In genomic region chr11:6233984-6234313, GRCh38 we compare ENCODE assay signal across 8 cellular contexts. TPM values are rescaled to one million over a fixed set of nuclear protein-coding genes. Genes with fewer than 3 reads are reported as not detected.
DNase-seq lines count a peak whose midpoint lies in the region; ATAC-seq, FAIRE-seq and TF ChIP-seq lines count a peak whose summit lies in the region.

No MANE protein-coding gene starts in this region.

- peaks cover 9% of the 10 kb centered on the region for H3K23me2 ChIP-seq in H1 (ENCODE audit: low read depth, low read length)

- H3K4ac ChIP-seq in H1 (replicated peaks; ENCODE audit: insufficient read length, low read depth, low read length) (no peak overlapping the region), neuronal stem cell (ENCODE audit: low read length) (no peak overlapping the region)

- H2AK5ac ChIP-seq in H1 (ENCODE audit: low read depth, low read length) (no peak overlapping the region), neuronal stem cell (ENCODE audit: low read depth, low read length) (peak overlapping the region; percentile 5)

- no peak for TF ChIP-seq CTCF in H1 (IDR thresholded peaks at IDR 0.05; ENCODE audit: control extremely low read depth in 1 of 3, insufficient read depth in 1 of 3, low read depth in 1 of 3, low read length in 3 of 3)

- no peak for TF ChIP-seq RAD21 in H1 (IDR thresholded peaks at IDR 0.05 in 1 of 2, conservative IDR thresholded peaks at IDR 0.05 in 1 of 2; ENCODE audit: low read depth in 2 of 2, low read length in 2 of 2)

- H4K5ac ChIP-seq in H1 (ENCODE audit: insufficient read length, low read depth, low read length), result no peak overlapping the region

- H3K27me3 ChIP-seq in H1 (replicated peaks in 1 of 4; ENCODE audit: control insufficient read depth in 3 of 4, extremely low read depth in 1 of 4, insufficient read depth in 3 of 4, low read length in 3 of 4) (0 out of 7 replicates have a peak, but pooled peaks cover 0 to 2% (median 0%) of the 10 kb centered on the region in 4 experiments), neuronal stem cell (ENCODE audit: control insufficient read depth in 3 of 3, insufficient read depth in 3 of 3, low read depth in 1 of 3, low read length in 3 of 3) (peaks cover 0 to 10% (median 0%) of the 10 kb centered on the region in 3 experiments)

- peak overlapping the region; percentile 74 for H3K56ac ChIP-seq in H1 (replicated peaks; ENCODE audit: insufficient read length, low read depth, low read length)

- H3K14ac ChIP-seq in H1 (ENCODE audit: insufficient read length), result no peak overlapping the region
- H3K14ac ChIP-seq in neuronal stem cell (ENCODE audit: low read length), result no peak overlapping the region

- POLR2A ChIA-PET in H1 (lab: Charles Lee; ENCODE audit: partially characterized antibody), result interaction anchor here (0.6 to 1.3 kb wide), 5 partner anchors 8 to 765 kb away, joined by 3 to 4 read pairs (median 3); partner anchors contain the start of gene CAVIN3

- H2BK15ac ChIP-seq in H1 (ENCODE audit: low read length) (no peak overlapping the region), neuronal stem cell (ENCODE audit: low read length) (peak overlapping the region; percentile 5)

- H3K79me1 ChIP-seq in H1 (ENCODE audit: low read depth, low read length) (peaks cover 2% of the 10 kb centered on the region; the same call in 1 of the 2 replicates), neuronal stem cell (ENCODE audit: low read depth, low read length) (peaks cover 5% of the 10 kb centered on the region)

- H3K4me1 ChIP-seq in H1 (replicated peaks in 1 of 4; ENCODE audit: control insufficient read depth in 3 of 4, insufficient read depth in 4 of 4, low read length in 3 of 4) (peaks cover 0 to 5% (median 2%) of the 10 kb centered on the region in 4 experiments; a peak in 2 of 7 replicates), neuronal stem cell (ENCODE audit: control insufficient read depth in 2 of 2, insufficient read depth in 1 of 2, low read depth in 1 of 2, low read length in 2 of 2) (peaks cover 8 to 11% of the 10 kb centered on the region in 2 donors)

- H3K18ac ChIP-seq in H1 (ENCODE audit: extremely low read depth, low read length) (no peak overlapping the region), neuronal stem cell (ENCODE audit: low read length) (no peak overlapping the region)

- H3K27ac ChIP-seq in H1 (ENCODE audit: low read depth, low read length) (peak overlapping the region; percentile 61; the same call in 1 of the 2 replicates), neuronal stem cell (replicated peaks; ENCODE audit: low read length) (no peak overlapping the region)

- no peaks in the 10 kb centered on the region for H3K36me3 ChIP-seq in H1 (ENCODE audit: control insufficient read depth in 2 of 4, insufficient read depth in 4 of 4, low read length in 3 of 4)
- no peaks in the 10 kb centered on the region for H3K36me3 ChIP-seq in neuronal stem cell (replicated peaks in 1 of 2; ENCODE audit: control insufficient read depth in 2 of 2, insufficient read depth in 2 of 2, low read length in 2 of 2)

- H4K8ac ChIP-seq in H1 (ENCODE audit: extremely low read depth, insufficient read depth, low read length) (peak overlapping the region; percentile 88; the same call in 1 of the 2 replicates), neuronal stem cell (ENCODE audit: low read depth, low read length) (no peak overlapping the region)

- FAIRE-seq in H1 (lab: Jason Lieb, UNC), result no peak

- no peak overlapping the region for H2BK120ac ChIP-seq in H1 (replicated peaks; ENCODE audit: low read depth, low read length)
- no peak overlapping the region for H2BK120ac ChIP-seq in neuronal stem cell (ENCODE audit: low read depth, low read length)

- TF ChIP-seq EP300 in H1 (IDR thresholded peaks at IDR 0.05; ENCODE audit: borderline replicate concordance in 1 of 2, low read depth in 2 of 2, low read length in 2 of 2), result no peak

- peaks cover 2 to 5% of the 10 kb centered on the region in 2 experiments for H4K20me1 ChIP-seq in H1 (replicated peaks in 1 of 2; ENCODE audit: control insufficient read depth in 1 of 2, insufficient read depth in 2 of 2, low read length in 2 of 2)

- CTCF ChIA-PET in H1 (lab: Charles Lee; ENCODE audit: partially characterized antibody), result interaction anchor here (0.9 to 7.1 kb wide), 8 partner anchors 17 to 242 kb away, joined by 3 to 51 read pairs (median 4); partner anchors contain the start of gene CCKBR

- peak overlapping the region; percentile 64 to 87 (median 86) for H3K9ac ChIP-seq in H1 (replicated peaks in 1 of 4; ENCODE audit: extremely low read depth in 1 of 4, low read depth in 3 of 4, low read length in 3 of 4)
- peak overlapping the region; percentile 87 for H3K9ac ChIP-seq in neuronal stem cell (ENCODE audit: low read depth, low read length, poor library complexity)

- no peak overlapping the region for H4K91ac ChIP-seq in H1 (replicated peaks; ENCODE audit: insufficient read length, low read length)
- no peak overlapping the region for H4K91ac ChIP-seq in neuronal stem cell (ENCODE audit: low read depth, low read length, poor library complexity)

- H3K4me2 ChIP-seq in H1 (ENCODE audit: insufficient read depth in 1 of 2, low read depth in 2 of 2, low read length in 2 of 2) (peak overlapping the region; percentile 81 to 94), neuronal stem cell (ENCODE audit: insufficient read depth, low read length, poor library complexity, severe bottlenecking) (peak overlapping the region; percentile 70)

- H3K9me3 ChIP-seq in H1 (ENCODE audit: insufficient read depth in 2 of 2, low read depth in 1 of 2, low read length in 1 of 2), result no peaks in the 10 kb centered on the region
- no peaks in the 10 kb centered on the region for H3K9me3 ChIP-seq in neuronal stem cell (replicated peaks in 1 of 2; ENCODE audit: control insufficient read depth in 2 of 2, insufficient read depth in 1 of 2, low read depth in 1 of 2, low read length in 2 of 2)

- H2BK12ac ChIP-seq in H1 (ENCODE audit: low read depth, low read length), result no peak overlapping the region
- peak overlapping the region; percentile 8 for H2BK12ac ChIP-seq in neuronal stem cell (ENCODE audit: low read length)

- 3% methylated on average over 9 of the region's 9 CpGs; no CpG with 5 or more reads in 1 of the 2 experiments for WGBS in H1 (ENCODE audit: extremely low coverage in 1 of 2, insufficient coverage in 1 of 2, insufficient read length in 1 of 2, insufficient replicate concordance in 2 of 2, low coverage in 1 of 2, low lambda C conversion rate in 2 of 2, missing lambda C conversion rate in 1 of 2), 2 experiments
- WGBS in neuronal stem cell (ENCODE audit: extremely low coverage in 2 of 2, insufficient read length in 2 of 2, insufficient replicate concordance in 1 of 2), 2 donors, result no CpG with 5 or more reads among the region's 9 CpGs

- H3K4me3 ChIP-seq in H1 (ENCODE audit: extremely low read depth in 1 of 4, insufficient read depth in 2 of 4, low read depth in 3 of 4, low read length in 4 of 4) (peak overlapping the region; percentile 88 to 98 (median 94)), neuronal stem cell (ENCODE audit: low read length in 2 of 2) (peak overlapping the region; percentile 85 to 91)

- peaks cover 3 to 47% of the 10 kb centered on the region in 2 experiments; a peak in 3 of 4 replicates for H3K79me2 ChIP-seq in H1 (ENCODE audit: control insufficient read depth in 1 of 2, insufficient read depth in 2 of 2, low read length in 2 of 2)

- H3K23ac ChIP-seq in H1 (ENCODE audit: insufficient read length) (no peak overlapping the region), neuronal stem cell (ENCODE audit: low read depth, low read length, poor library complexity) (no peak overlapping the region)

- peak; percentile 62 for DNase-seq in NCI-H748 (lab: John Stamatoyannopoulos, UW; ENCODE audit: unreplicated experiment)
- no peak for DNase-seq in H1 (ENCODE audit: low read depth in 1 of 2, low spot score in 2 of 2)
- no peak for DNase-seq in neuronal stem cell (ENCODE audit: low spot score)
- no peak for DNase-seq in HCEC 1CT
- DNase-seq in midbrain (lab: John Stamatoyannopoulos, UW), result no peak
- no peak for DNase-seq in globus pallidus (ENCODE audit: low spot score)

- H2AFZ ChIP-seq in H1 (ENCODE audit: low read length) (peak overlapping the region; percentile 90; the same call in 1 of the 2 replicates), neuronal stem cell (ENCODE audit: low read length) (peak overlapping the region; percentile 92)

- no peak for TF ChIP-seq POLR2A in H1 (IDR thresholded peaks at IDR 0.05; ENCODE audit: control extremely low read depth in 1 of 2, low read depth in 2 of 2, low read length in 2 of 2)

- H2BK5ac ChIP-seq in H1 (ENCODE audit: low read depth, low read length) (no peak overlapping the region), neuronal stem cell (ENCODE audit: low read length) (peak overlapping the region; percentile 83)

- H2BK20ac ChIP-seq in H1 (ENCODE audit: low read length), result no peak overlapping the region

- ATAC-seq in GM18511 (IDR thresholded peaks at IDR 0.05; ENCODE audit: unreplicated experiment) (peak; percentile 0), GM18867 (IDR thresholded peaks at IDR 0.05; ENCODE audit: unreplicated experiment) (no peak)

RNA-seq across cellular contexts. Expression of gene FHIP1B, which starts 0.5 kb away (rescaled TPM):
- 16.8 TPM in 2 replicates for total RNA-seq in H1 (2021; fragmentation: NEBNext Ultra II Directional; extraction: Animal tissue kit (Norgen Biotek cat#: 25700))
- polyA plus RNA-seq in H1 (2011; rRNA removed), result 41.9 and 67.1 TPM in 2 replicates
- 35.7 TPM for polyA plus RNA-seq in H1 (2011; cell fraction: cytosol; rRNA removed)
- 106 TPM for polyA plus RNA-seq in H1 (2011; cell fraction: nucleus; rRNA removed)
- polyA plus RNA-seq in H1 (2012, experiment 1 of 2), result 15.3 to 19.5 TPM (median 17.6 TPM) in 4 replicates
- 13.7 TPM for polyA plus RNA-seq in H1 (2012, experiment 2 of 2)
- 17.6 TPM for polyA plus RNA-seq in H1 (2013, experiment 1 of 2)
- 16.7 TPM for polyA plus RNA-seq in H1 (2013, experiment 2 of 2)
- polyA minus RNA-seq in H1 (2011; rRNA and poly(A)+ RNA removed), result 28.4 and 31.6 TPM in 2 replicates
- polyA minus RNA-seq in H1 (2011; cell fraction: cytosol; rRNA and poly(A)+ RNA removed), result 11.0 TPM
- polyA minus RNA-seq in H1 (2011; cell fraction: nucleus; rRNA and poly(A)+ RNA removed), result 44.8 TPM
- 21.2 TPM for polyA plus RNA-seq in neuronal stem cell (2013, experiment 1 of 2)
- polyA plus RNA-seq in neuronal stem cell (2013, experiment 2 of 2), result 20.4 TPM

RNA-seq across cellular contexts. Expression of gene CNGA4, which starts 4.9 kb away (rescaled TPM):
- 0.33 TPM in 1 of 2 replicates, not detected in the other for total RNA-seq in H1 (2021; fragmentation: NEBNext Ultra II Directional; extraction: Animal tissue kit (Norgen Biotek cat#: 25700))
- polyA plus RNA-seq in H1 (2011; rRNA removed), result 0.29 and 0.74 TPM in 2 replicates
- 0.44 TPM for polyA plus RNA-seq in H1 (2011; cell fraction: cytosol; rRNA removed)
- polyA plus RNA-seq in H1 (2011; cell fraction: nucleus; rRNA removed), result 1.00 TPM
- polyA plus RNA-seq in H1 (2012, experiment 1 of 2), result 0.21 to 0.62 TPM (median 0.30 TPM) in 4 replicates
- polyA plus RNA-seq in H1 (2012, experiment 2 of 2), result not detected
- 0.12 TPM for polyA plus RNA-seq in H1 (2013, experiment 1 of 2)
- 0.07 TPM for polyA plus RNA-seq in H1 (2013, experiment 2 of 2)
- polyA minus RNA-seq in H1 (2011; rRNA and poly(A)+ RNA removed), result 0.63 and 0.69 TPM in 2 replicates
- not detected for polyA minus RNA-seq in H1 (2011; cell fraction: cytosol; rRNA and poly(A)+ RNA removed)
- 0.30 TPM for polyA minus RNA-seq in H1 (2011; cell fraction: nucleus; rRNA and poly(A)+ RNA removed)
- 0.08 TPM for polyA plus RNA-seq in neuronal stem cell (2013, experiment 1 of 2)
- polyA plus RNA-seq in neuronal stem cell (2013, experiment 2 of 2), result 0.06 TPM

RNA-seq across cellular contexts. Expression of gene CCKBR, which starts 25.7 kb away (rescaled TPM):
- total RNA-seq in H1 (2021; fragmentation: NEBNext Ultra II Directional; extraction: Animal tissue kit (Norgen Biotek cat#: 25700)), result 4.6 and 5.7 TPM in 2 replicates
- polyA plus RNA-seq in H1 (2011; rRNA removed), result 9.1 and 9.8 TPM in 2 replicates
- polyA plus RNA-seq in H1 (2011; cell fraction: cytosol; rRNA removed), result 4.5 TPM
- polyA plus RNA-seq in H1 (2011; cell fraction: nucleus; rRNA removed), result 7.1 TPM
- polyA plus RNA-seq in H1 (2012, experiment 1 of 2), result 4.8 to 8.0 TPM (median 6.8 TPM) in 4 replicates
- 6.3 TPM for polyA plus RNA-seq in H1 (2012, experiment 2 of 2)
- 4.1 TPM for polyA plus RNA-seq in H1 (2013, experiment 1 of 2)
- 4.1 TPM for polyA plus RNA-seq in H1 (2013, experiment 2 of 2)
- 8.0 and 9.4 TPM in 2 replicates for polyA minus RNA-seq in H1 (2011; rRNA and poly(A)+ RNA removed)
- 2.7 TPM for polyA minus RNA-seq in H1 (2011; cell fraction: cytosol; rRNA and poly(A)+ RNA removed)
- 3.1 TPM for polyA minus RNA-seq in H1 (2011; cell fraction: nucleus; rRNA and poly(A)+ RNA removed)
- polyA plus RNA-seq in neuronal stem cell (2013, experiment 1 of 2), result 15.4 TPM
- polyA plus RNA-seq in neuronal stem cell (2013, experiment 2 of 2), result 15.2 TPM

RNA-seq across cellular contexts. Expression of gene C11orf42, which starts 28.6 kb away (rescaled TPM):
- not detected in 2 replicates for total RNA-seq in H1 (2021; fragmentation: NEBNext Ultra II Directional; extraction: Animal tissue kit (Norgen Biotek cat#: 25700))
- not detected in 2 replicates for polyA plus RNA-seq in H1 (2011; rRNA removed)
- polyA plus RNA-seq in H1 (2011; cell fraction: cytosol; rRNA removed), result not detected
- not detected for polyA plus RNA-seq in H1 (2011; cell fraction: nucleus; rRNA removed)
- 0.19 to 0.21 TPM in 2 of 4 replicates, not detected in the others for polyA plus RNA-seq in H1 (2012, experiment 1 of 2)
- polyA plus RNA-seq in H1 (2012, experiment 2 of 2), result not detected
- not detected for polyA plus RNA-seq in H1 (2013, experiment 1 of 2)
- not detected for polyA plus RNA-seq in H1 (2013, experiment 2 of 2)
- not detected in 2 replicates for polyA minus RNA-seq in H1 (2011; rRNA and poly(A)+ RNA removed)
- polyA minus RNA-seq in H1 (2011; cell fraction: cytosol; rRNA and poly(A)+ RNA removed), result not detected
- not detected for polyA minus RNA-seq in H1 (2011; cell fraction: nucleus; rRNA and poly(A)+ RNA removed)
- polyA plus RNA-seq in neuronal stem cell (2013, experiment 1 of 2), result not detected
- polyA plus RNA-seq in neuronal stem cell (2013, experiment 2 of 2), result not detected

RNA-seq across cellular contexts. Expression of gene OR52W1, which starts 34.9 kb away (rescaled TPM):
- not detected in 2 replicates for total RNA-seq in H1 (2021; fragmentation: NEBNext Ultra II Directional; extraction: Animal tissue kit (Norgen Biotek cat#: 25700))
- not detected in 2 replicates for polyA plus RNA-seq in H1 (2011; rRNA removed)
- not detected for polyA plus RNA-seq in H1 (2011; cell fraction: cytosol; rRNA removed)
- not detected for polyA plus RNA-seq in H1 (2011; cell fraction: nucleus; rRNA removed)
- not detected in 4 replicates for polyA plus RNA-seq in H1 (2012, experiment 1 of 2)
- not detected for polyA plus RNA-seq in H1 (2012, experiment 2 of 2)
- not detected for polyA plus RNA-seq in H1 (2013, experiment 1 of 2)
- not detected for polyA plus RNA-seq in H1 (2013, experiment 2 of 2)
- not detected in 2 replicates for polyA minus RNA-seq in H1 (2011; rRNA and poly(A)+ RNA removed)
- not detected for polyA minus RNA-seq in H1 (2011; cell fraction: cytosol; rRNA and poly(A)+ RNA removed)
- polyA minus RNA-seq in H1 (2011; cell fraction: nucleus; rRNA and poly(A)+ RNA removed), result not detected
- polyA plus RNA-seq in neuronal stem cell (2013, experiment 1 of 2), result not detected
- polyA plus RNA-seq in neuronal stem cell (2013, experiment 2 of 2), result not detected
